ENCODE assay signal across 2 cellular contexts in the genomic region with DNA sequence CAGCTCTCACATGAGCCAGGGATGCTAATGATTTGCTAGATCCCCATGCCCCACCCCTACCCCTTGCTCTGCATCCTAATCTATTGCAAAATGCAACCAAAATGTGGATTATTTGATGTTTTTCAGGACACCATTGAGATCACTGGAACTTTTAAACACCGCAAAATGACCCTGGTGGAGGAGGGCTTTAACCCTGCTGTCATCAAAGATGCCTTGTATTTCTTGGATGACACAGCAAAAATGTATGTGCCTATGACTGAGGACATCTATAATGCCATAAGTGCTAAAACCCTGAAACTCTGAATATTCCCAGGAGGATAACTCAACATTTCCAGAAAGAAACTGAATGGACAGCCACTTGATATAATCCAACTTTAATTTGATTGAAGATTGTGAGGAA.
TF ChIP-seq lines count a peak whose summit lies in the region.

No MANE protein-coding gene starts in this region.

TF ChIP-seq in IMR-90, 13 proteins besides CTCF, POLR2A, EP300 and RAD21:
- TF ChIP-seq, protein P1, sequence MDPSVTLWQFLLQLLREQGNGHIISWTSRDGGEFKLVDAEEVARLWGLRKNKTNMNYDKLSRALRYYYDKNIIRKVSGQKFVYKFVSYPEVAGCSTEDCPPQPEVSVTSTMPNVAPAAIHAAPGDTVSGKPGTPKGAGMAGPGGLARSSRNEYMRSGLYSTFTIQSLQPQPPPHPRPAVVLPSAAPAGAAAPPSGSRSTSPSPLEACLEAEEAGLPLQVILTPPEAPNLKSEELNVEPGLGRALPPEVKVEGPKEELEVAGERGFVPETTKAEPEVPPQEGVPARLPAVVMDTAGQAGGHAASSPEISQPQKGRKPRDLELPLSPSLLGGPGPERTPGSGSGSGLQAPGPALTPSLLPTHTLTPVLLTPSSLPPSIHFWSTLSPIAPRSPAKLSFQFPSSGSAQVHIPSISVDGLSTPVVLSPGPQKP (IDR thresholded peaks at IDR 0.05; ENCODE audit: borderline replicate concordance, low read depth, low read length) = no peak
- TF ChIP-seq NFE2L2 (IDR thresholded peaks at IDR 0.05; ENCODE audit: low read depth, low read length) (peak; percentile 89), SMC3 (IDR thresholded peaks at IDR 0.05; ENCODE audit: low read depth, low read length) (no peak), MAZ (IDR thresholded peaks at IDR 0.05; ENCODE audit: borderline replicate concordance, low read depth, low read length) (no peak), MAFK (IDR thresholded peaks at IDR 0.05; ENCODE audit: low read depth, low read length) (peak; percentile 38; the same call in 1 of the 2 replicates)

TF ChIP-seq in SK-N-SH, 30 proteins besides CTCF, POLR2A, EP300 and RAD21:
- TF ChIP-seq JUND (IDR thresholded peaks at IDR 0.05) = no peak
- no peak for TF ChIP-seq ELF1 (IDR thresholded peaks at IDR 0.05)
- TF ChIP-seq, protein P2, sequence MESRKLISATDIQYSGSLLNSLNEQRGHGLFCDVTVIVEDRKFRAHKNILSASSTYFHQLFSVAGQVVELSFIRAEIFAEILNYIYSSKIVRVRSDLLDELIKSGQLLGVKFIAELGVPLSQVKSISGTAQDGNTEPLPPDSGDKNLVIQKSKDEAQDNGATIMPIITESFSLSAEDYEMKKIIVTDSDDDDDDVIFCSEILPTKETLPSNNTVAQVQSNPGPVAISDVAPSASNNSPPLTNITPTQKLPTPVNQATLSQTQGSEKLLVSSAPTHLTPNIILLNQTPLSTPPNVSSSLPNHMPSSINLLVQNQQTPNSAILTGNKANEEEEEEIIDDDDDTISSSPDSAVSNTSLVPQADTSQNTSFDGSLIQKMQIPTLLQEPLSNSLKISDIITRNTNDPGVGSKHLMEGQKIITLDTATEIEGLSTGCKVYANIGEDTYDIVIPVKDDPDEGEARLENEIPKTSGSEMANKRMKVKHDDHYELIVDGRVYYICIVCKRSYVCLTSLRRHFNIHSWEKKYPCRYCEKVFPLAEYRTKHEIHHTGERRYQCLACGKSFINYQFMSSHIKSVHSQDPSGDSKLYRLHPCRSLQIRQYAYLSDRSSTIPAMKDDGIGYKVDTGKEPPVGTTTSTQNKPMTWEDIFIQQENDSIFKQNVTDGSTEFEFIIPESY (IDR thresholded peaks at IDR 0.05; ENCODE audit: borderline replicate concordance, low read depth) = no peak
- no peak for TF ChIP-seq RFX5 (IDR thresholded peaks at IDR 0.05; ENCODE audit: low read length)
- TF ChIP-seq, protein P3, sequence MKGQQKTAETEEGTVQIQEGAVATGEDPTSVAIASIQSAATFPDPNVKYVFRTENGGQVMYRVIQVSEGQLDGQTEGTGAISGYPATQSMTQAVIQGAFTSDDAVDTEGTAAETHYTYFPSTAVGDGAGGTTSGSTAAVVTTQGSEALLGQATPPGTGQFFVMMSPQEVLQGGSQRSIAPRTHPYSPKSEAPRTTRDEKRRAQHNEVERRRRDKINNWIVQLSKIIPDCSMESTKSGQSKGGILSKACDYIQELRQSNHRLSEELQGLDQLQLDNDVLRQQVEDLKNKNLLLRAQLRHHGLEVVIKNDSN (IDR thresholded peaks at IDR 0.05; ENCODE audit: borderline replicate concordance, low read depth) = no peak
- TF ChIP-seq NRF1 (IDR thresholded peaks at IDR 0.05; ENCODE audit: low read depth, low read length) = no peak
- no peak for TF ChIP-seq YY1 (IDR thresholded peaks at IDR 0.05; ENCODE audit: low read depth)
- no peak for TF ChIP-seq MXI1 (IDR thresholded peaks at IDR 0.05; ENCODE audit: low read depth, low read length)
- TF ChIP-seq FOSL2 (IDR thresholded peaks at IDR 0.05; ENCODE audit: borderline replicate concordance, low read depth) = no peak
- TF ChIP-seq SMC3 (IDR thresholded peaks at IDR 0.05; ENCODE audit: low read depth, low read length) = no peak
- TF ChIP-seq, protein P4, sequence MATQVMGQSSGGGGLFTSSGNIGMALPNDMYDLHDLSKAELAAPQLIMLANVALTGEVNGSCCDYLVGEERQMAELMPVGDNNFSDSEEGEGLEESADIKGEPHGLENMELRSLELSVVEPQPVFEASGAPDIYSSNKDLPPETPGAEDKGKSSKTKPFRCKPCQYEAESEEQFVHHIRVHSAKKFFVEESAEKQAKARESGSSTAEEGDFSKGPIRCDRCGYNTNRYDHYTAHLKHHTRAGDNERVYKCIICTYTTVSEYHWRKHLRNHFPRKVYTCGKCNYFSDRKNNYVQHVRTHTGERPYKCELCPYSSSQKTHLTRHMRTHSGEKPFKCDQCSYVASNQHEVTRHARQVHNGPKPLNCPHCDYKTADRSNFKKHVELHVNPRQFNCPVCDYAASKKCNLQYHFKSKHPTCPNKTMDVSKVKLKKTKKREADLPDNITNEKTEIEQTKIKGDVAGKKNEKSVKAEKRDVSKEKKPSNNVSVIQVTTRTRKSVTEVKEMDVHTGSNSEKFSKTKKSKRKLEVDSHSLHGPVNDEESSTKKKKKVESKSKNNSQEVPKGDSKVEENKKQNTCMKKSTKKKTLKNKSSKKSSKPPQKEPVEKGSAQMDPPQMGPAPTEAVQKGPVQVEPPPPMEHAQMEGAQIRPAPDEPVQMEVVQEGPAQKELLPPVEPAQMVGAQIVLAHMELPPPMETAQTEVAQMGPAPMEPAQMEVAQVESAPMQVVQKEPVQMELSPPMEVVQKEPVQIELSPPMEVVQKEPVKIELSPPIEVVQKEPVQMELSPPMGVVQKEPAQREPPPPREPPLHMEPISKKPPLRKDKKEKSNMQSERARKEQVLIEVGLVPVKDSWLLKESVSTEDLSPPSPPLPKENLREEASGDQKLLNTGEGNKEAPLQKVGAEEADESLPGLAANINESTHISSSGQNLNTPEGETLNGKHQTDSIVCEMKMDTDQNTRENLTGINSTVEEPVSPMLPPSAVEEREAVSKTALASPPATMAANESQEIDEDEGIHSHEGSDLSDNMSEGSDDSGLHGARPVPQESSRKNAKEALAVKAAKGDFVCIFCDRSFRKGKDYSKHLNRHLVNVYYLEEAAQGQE (IDR thresholded peaks at IDR 0.05; ENCODE audit: low read depth, low read length) = no peak
- TF ChIP-seq GABPA (IDR thresholded peaks at IDR 0.05; ENCODE audit: low read depth) = no peak
- no peak for TF ChIP-seq RCOR1 (IDR thresholded peaks at IDR 0.05; ENCODE audit: low read length)
- TF ChIP-seq, protein P5, sequence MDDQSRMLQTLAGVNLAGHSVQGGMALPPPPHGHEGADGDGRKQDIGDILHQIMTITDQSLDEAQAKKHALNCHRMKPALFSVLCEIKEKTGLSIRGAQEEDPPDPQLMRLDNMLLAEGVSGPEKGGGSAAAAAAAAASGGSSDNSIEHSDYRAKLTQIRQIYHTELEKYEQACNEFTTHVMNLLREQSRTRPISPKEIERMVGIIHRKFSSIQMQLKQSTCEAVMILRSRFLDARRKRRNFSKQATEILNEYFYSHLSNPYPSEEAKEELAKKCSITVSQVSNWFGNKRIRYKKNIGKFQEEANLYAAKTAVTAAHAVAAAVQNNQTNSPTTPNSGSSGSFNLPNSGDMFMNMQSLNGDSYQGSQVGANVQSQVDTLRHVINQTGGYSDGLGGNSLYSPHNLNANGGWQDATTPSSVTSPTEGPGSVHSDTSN (IDR thresholded peaks at IDR 0.05) = no peak
- no peak for TF ChIP-seq TAF1 (IDR thresholded peaks at IDR 0.05; ENCODE audit: borderline replicate concordance, low read depth, low read length)
- TF ChIP-seq POLR2AphosphoS5 (IDR thresholded peaks at IDR 0.05; ENCODE audit: low read depth, low read length) = no peak
- no peak for TF ChIP-seq RXRA (IDR thresholded peaks at IDR 0.05; ENCODE audit: borderline replicate concordance, low read depth)
- no peak for TF ChIP-seq FOXM1 (IDR thresholded peaks at IDR 0.05; ENCODE audit: low read depth)
- TF ChIP-seq GATA2 (CRISPR knock-in tag; IDR thresholded peaks at IDR 0.05) = no peak
